ENCODE assay signal across 8 cellular contexts in genomic region chr1:235074335-235075120, GRCh38. TPM values are rescaled to one million over a fixed set of nuclear protein-coding genes. Genes with fewer than 3 reads are reported as not detected.
DNase-seq lines count a peak whose midpoint lies in the region; ATAC-seq, FAIRE-seq and TF ChIP-seq lines count a peak whose summit lies in the region.

No MANE protein-coding gene starts in this region.

- H3K9me3 Mint-ChIP-seq in HFFc6, result no peaks in the 10 kb centered on the region

- DNase-seq in GM12891 (ENCODE audit: insufficient read length, low spot score) (no peak), HFFc6 (peak; percentile 85), NCI-H1417 treated with DMSO at 0.1 percent for 48 hours (lab: John Stamatoyannopoulos, UW) (peak; percentile 66), dorsolateral prefrontal cortex (peak in 8 of 10 donors; percentile 52 to 74 (median 60))
- peak; percentile 76 for DNase-seq in activated CD4-positive, alpha-beta T cell treated with anti-CD3 and anti-CD28 coated beads for 48 hours

- H3K36me3 Mint-ChIP-seq in HFFc6 (ENCODE audit: low read depth), result no peaks in the 10 kb centered on the region

- no peak; the same call in 1 of the 2 replicates for TF ChIP-seq POLR2A in GM12891 (IDR thresholded peaks at IDR 0.05; ENCODE audit: low read depth, low read length)

- H3K9ac ChIP-seq in mucosa of stomach (ENCODE audit: low read length) (peak overlapping the region; percentile 63), subcutaneous abdominal adipose tissue (ENCODE audit: low read length in 5 of 5) (peak overlapping the region; percentile 31 to 76 (median 71))

- TF ChIP-seq CTCF in HFFc6 (IDR thresholded peaks at IDR 0.05), result no peak
- TF ChIP-seq CTCF in dorsolateral prefrontal cortex (IDR thresholded peaks at IDR 0.05 in 54 of 56, conservative IDR thresholded peaks at IDR 0.05 in 2 of 56; ENCODE audit: low read depth in 1 of 56, partially characterized antibody in 56 of 56), result no peak

- FAIRE-seq in GM12891 (lab: Jason Lieb, UNC), result no peak

- peak overlapping the region; percentile 34 to 95 (median 87) for H3K27ac ChIP-seq in dorsolateral prefrontal cortex
- H3K27ac ChIP-seq in subcutaneous abdominal adipose tissue (ENCODE audit: low read depth, low read length), result peak overlapping the region; percentile 99

- intact Hi-C loops in dorsolateral prefrontal cortex (cut with DNase I), result loop anchor here (2.0 to 5.0 kb wide), 6 partner anchors 67 to 464 kb away; partner anchors contain the start of gene IRF2BP2 (in 1 of the 2)

- H3K4me1 ChIP-seq in mucosa of stomach (ENCODE audit: control insufficient read depth, insufficient read depth, low read length), result peaks cover 60% of the 10 kb centered on the region
- peaks cover 42 to 79% (median 74%) of the 10 kb centered on the region in 5 donors for H3K4me1 ChIP-seq in subcutaneous abdominal adipose tissue (ENCODE audit: control insufficient read depth in 5 of 5, insufficient read depth in 5 of 5, low read length in 5 of 5)

- no peaks in the 10 kb centered on the region for H3K27me3 Mint-ChIP-seq in HFFc6 (ENCODE audit: insufficient read depth)

- ATAC-seq in esophagus mucosa, result no peak

- no peaks in the 10 kb centered on the region for H3K27me3 ChIP-seq in dorsolateral prefrontal cortex
- H3K27me3 ChIP-seq in mucosa of stomach (ENCODE audit: control insufficient read depth, insufficient read depth, low read length), result no peaks in the 10 kb centered on the region
- peaks cover 0 to 3% (median 0%) of the 10 kb centered on the region in 5 donors for H3K27me3 ChIP-seq in subcutaneous abdominal adipose tissue (ENCODE audit: control insufficient read depth in 5 of 5, insufficient read depth in 4 of 5, low read length in 5 of 5)

- peak overlapping the region; percentile 88 for H3K4me3 Mint-ChIP-seq in HFFc6

- peaks cover 41% of the 10 kb centered on the region for H3K4me1 Mint-ChIP-seq in HFFc6 (ENCODE audit: low read depth)

- H3K36me3 ChIP-seq in mucosa of stomach (ENCODE audit: control insufficient read depth, insufficient read depth, low read length), result no peaks in the 10 kb centered on the region
- no peaks in the 10 kb centered on the region for H3K36me3 ChIP-seq in subcutaneous abdominal adipose tissue (ENCODE audit: control insufficient read depth in 5 of 5, insufficient read depth in 5 of 5, low read length in 5 of 5)

- H3K9me3 ChIP-seq in mucosa of stomach (ENCODE audit: control insufficient read depth, low read length) (no peaks in the 10 kb centered on the region), subcutaneous abdominal adipose tissue (ENCODE audit: control insufficient read depth in 5 of 5, low read length in 5 of 5) (no peaks in the 10 kb centered on the region)

- peak overlapping the region; percentile 99 for H3K27ac Mint-ChIP-seq in HFFc6

- H3K4me3 ChIP-seq in dorsolateral prefrontal cortex (peak overlapping the region in 42 of 59 donors; percentile 1 to 51 (median 24)), mucosa of stomach (ENCODE audit: low read length) (no peak overlapping the region), subcutaneous abdominal adipose tissue (ENCODE audit: low read depth in 1 of 5, low read length in 5 of 5) (peak overlapping the region in 4 of 5 donors; percentile 6 to 38 (median 34))

TF ChIP-seq in GM12891, 5 proteins besides CTCF, POLR2A, EP300 and RAD21:
- TF ChIP-seq PAX5 (IDR thresholded peaks at IDR 0.05; ENCODE audit: insufficient read depth, low read length, severe bottlenecking) (peak; percentile 0), POLR2AphosphoS5 (IDR thresholded peaks at IDR 0.05; ENCODE audit: low read depth, low read length) (no peak), TAF1 (IDR thresholded peaks at IDR 0.05; ENCODE audit: low read depth, low read length) (peak; percentile 51; the same call in 1 of the 2 replicates), SPI1 (IDR thresholded peaks at IDR 0.05; ENCODE audit: low read depth, low read length) (no peak), POU2F2 (IDR thresholded peaks at IDR 0.05; ENCODE audit: low read depth, low read length) (peak; percentile 83)

RNA-seq across cellular contexts. Expression of gene TOMM20, which starts 54.1 kb away (rescaled TPM):
- polyA plus RNA-seq in GM12891 (2012; ENCODE audit: low read depth, missing spikeins), result 88.5 TPM
- total RNA-seq in HFFc6 (2021; fragmentation: NEBNext Ultra II Directional; extraction: Animal tissue kit (Norgen Biotek cat#: 25700)), result 100 to 1,000 TPM in 5 of 6 experiments, 10 to 100 TPM in 1; 98.4 to 126 (median 110) TPM
- total RNA-seq in dorsolateral prefrontal cortex (100 to 1,000 TPM in 119 of 120 experiments, 10 to 100 TPM in 1; 96.2 to 291 (median 209) TPM), esophagus mucosa (102 TPM)
